Comparison of ENCODE assay signal across 7 cellular contexts in genomic region chr21:41143596-41144325, GRCh38.
"Had no signal": no experiment of that assay in that cellular context is flagged by ENCODE, and none has a peak within 500 bp of the region (broad histone marks: within the 10 kb centered on the region; RNA-seq: fewer than 3 reads in every experiment).

No MANE protein-coding gene starts in this region.

- H3K27ac ChIP-seq: HL-60 had no signal

- DNase-seq: H9, HCEC 1CT had no signal

- H2AFZ ChIP-seq: GM23338 had no signal

- H3K4me3 Mint-ChIP-seq: GM23338, H9, IgD-negative memory B cell had no signal

- H3K4me2 ChIP-seq: GM23338 had no signal

- ATAC-seq: GM23338, HepG2, K562 had no signal

- H3K4me3 ChIP-seq: GM23338, K562 had no signal

- H3K27ac Mint-ChIP-seq: GM23338, H9, IgD-negative memory B cell had no signal

- H3K36me3 Mint-ChIP-seq: IgD-negative memory B cell had no signal
